10 cellular contexts compared by ENCODE assay signal in the genomic region with DNA sequence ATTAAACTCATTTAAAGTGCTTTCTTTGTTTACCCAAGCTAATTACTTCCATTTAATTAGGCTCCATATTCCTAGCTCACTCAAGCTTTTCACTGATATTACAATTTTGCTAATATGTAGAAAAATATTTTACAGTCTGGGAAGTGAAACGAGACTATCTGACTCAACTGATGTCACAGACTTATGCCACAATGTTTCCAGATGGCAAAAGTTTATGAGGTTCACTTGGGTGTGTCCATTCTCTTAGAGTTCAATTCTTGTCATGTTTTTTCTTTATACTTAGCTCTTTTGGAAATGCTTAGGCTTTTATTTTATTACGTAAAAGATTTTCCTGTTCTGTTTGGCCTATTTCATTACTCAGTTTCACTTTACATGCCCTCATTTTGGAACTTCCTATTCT. TPM values are rescaled to one million over a fixed set of nuclear protein-coding genes. Genes with fewer than 3 reads are reported as not detected.
"Had no signal": no experiment of that assay in that cellular context is flagged by ENCODE, and none has a peak within 500 bp of the region (broad histone marks: within the 10 kb centered on the region; RNA-seq: fewer than 3 reads in every experiment).

No MANE protein-coding gene starts in this region.

- H3K27ac ChIP-seq: foreskin keratinocyte, VCaP had no signal

- DNase-seq: activated CD4-positive, alpha-beta memory T cell treated with anti-CD3 and anti-CD28 coated beads, Interleukin-2, amount 10 ng/mL, durations not matched to agents 7 days and 5 days; activated gamma-delta T cell; activated T-cell treated with anti-CD3 and anti-CD28 coated beads, Interleukin-2, amount 50 U/mL, for 48 hours; amygdala; foreskin keratinocyte; head of caudate nucleus; stimulated activated CD4-positive, alpha-beta T cell treated with anti-CD3 and anti-CD28 coated beads, Interleukin-15, amount 100 ng/mL, for 24 hours; T-helper 9 cell had no signal

- H3K4me1 ChIP-seq: foreskin keratinocyte had no signal

RNA-seq across cellular contexts. Expression of a gene that starts 2.2 kb away (rescaled TPM):
- total RNA-seq: activated CD4-positive, alpha-beta memory T cell treated with anti-CD3 and anti-CD28 coated beads, Interleukin-2, amount 10 ng/mL, durations not matched to agents 7 days and 5 days; foreskin keratinocyte; natural killer cell treated with Interleukin-12 subunit alpha and Interleukin-12 subunit beta and Interleukin-15 and Interleukin-18, amount 100 ng/mL, for 72 hours had no signal
